ENCODE assay signal across 12 cellular contexts in the genomic region with DNA sequence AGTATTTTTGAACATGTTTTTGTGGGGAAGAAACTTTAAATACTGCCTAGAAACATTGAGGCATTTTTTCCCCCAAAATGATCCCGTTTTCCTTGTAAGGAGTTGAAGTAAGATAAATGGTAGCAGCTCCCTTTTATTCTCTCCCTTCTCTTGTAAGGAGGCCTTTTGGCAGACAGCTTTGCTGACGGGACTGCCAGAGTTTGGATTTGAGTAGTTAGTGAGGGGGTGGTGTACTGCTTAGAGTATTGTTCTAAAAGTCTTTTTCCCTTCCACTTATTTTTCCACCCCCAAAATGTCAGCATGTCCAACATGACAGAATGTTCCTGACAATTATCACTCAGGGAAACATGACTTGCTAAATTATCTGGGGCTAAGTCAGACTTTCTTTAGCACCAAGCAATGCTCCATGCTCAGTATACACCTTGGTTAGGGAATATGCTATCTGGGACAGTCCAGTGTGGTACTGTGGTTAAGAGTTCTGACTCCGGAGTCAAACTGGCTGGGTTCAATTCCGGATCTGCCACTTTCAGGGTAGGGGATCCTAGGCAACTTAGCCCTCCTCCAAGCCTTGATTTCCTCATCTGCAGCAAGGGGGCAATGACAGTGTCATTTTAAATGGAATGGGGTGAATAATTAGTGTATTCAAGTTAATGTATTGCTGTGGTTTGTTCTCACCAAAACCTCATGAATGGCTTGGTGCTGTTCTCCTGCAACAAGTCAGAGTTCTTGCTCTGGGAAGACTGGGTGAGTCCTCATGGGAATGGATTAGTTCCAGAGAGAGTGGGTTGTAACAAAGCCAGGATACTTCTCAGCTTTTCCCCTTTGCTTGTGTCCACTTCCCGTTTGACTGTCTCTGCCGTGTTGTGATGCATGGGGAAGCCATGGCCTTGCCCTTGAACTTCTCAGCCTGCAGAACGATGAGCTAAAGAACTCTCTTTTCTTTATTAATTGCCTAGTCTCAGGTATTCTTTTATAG.
A peak's percentile ranks its signal among the peaks of the same experiment; 100 is the strongest.
DNase-seq lines count a peak whose midpoint lies in the region; ATAC-seq and TF ChIP-seq lines count a peak whose summit lies in the region.
"Had no signal": no experiment of that assay in that cellular context is flagged by ENCODE, and none has a peak within 500 bp of the region (broad histone marks: within the 10 kb centered on the region; RNA-seq: fewer than 3 reads in every experiment).

No MANE protein-coding gene starts in this region.

- H3K27me3 Mint-ChIP-seq in HFFc6 (ENCODE audit: insufficient read depth): no peaks in the 10 kb centered on the region

- WGBS in right lobe of liver (ENCODE audit: insufficient coverage, low coverage, low lambda C conversion rate, missing lambda C conversion rate): 41% methylated on average over 7 of the region's 7 CpGs

- DNase-seq in HFFc6 (no peak), cardiac fibroblast (ENCODE audit: low read depth in 2 of 2) (peak; percentile 47 to 66), right lobe of liver (no peak), COR-L47 (lab: John Stamatoyannopoulos, UW) (no peak)
- DNase-seq in central memory CD4-positive, alpha-beta T cell: no peak
- DNase-seq in activated CD8-positive, alpha-beta memory T cell treated with anti-CD3 and anti-CD28 coated beads for 24 hours: no peak
- DNase-seq: NCI-H1436, NCI-H748 treated with DMSO at 0.1 percent for 48 hours had no signal

- H3K27me3 ChIP-seq in right lobe of liver (no peaks in the 10 kb centered on the region), subcutaneous abdominal adipose tissue (ENCODE audit: control insufficient read depth in 5 of 5, insufficient read depth in 4 of 5, low read length in 5 of 5) (no peaks in the 10 kb centered on the region)
- H3K27me3 ChIP-seq: BLaER1 had no signal

- H3K4me3 ChIP-seq in cardiac fibroblast (replicated peaks in 1 of 2; ENCODE audit: low read depth in 2 of 2, low read length in 2 of 2) (no peak overlapping the region), right lobe of liver (no peak overlapping the region), subcutaneous abdominal adipose tissue (ENCODE audit: low read depth in 1 of 5, low read length in 5 of 5) (no peak overlapping the region)
- H3K4me3 ChIP-seq: BLaER1, prostate gland had no signal

- no peaks in the 10 kb centered on the region for H3K4me1 ChIP-seq in right lobe of liver
- peaks cover 6 to 42% (median 24%) of the 10 kb centered on the region in 5 donors for H3K4me1 ChIP-seq in subcutaneous abdominal adipose tissue (ENCODE audit: control insufficient read depth in 5 of 5, insufficient read depth in 5 of 5, low read length in 5 of 5)

- H3K9me3 ChIP-seq in right lobe of liver (no peaks in the 10 kb centered on the region), subcutaneous abdominal adipose tissue (ENCODE audit: control insufficient read depth in 5 of 5, low read length in 5 of 5) (no peaks in the 10 kb centered on the region)
- H3K9me3 ChIP-seq: prostate gland had no signal

- H3K9ac ChIP-seq in subcutaneous abdominal adipose tissue (ENCODE audit: low read length in 5 of 5): no peak overlapping the region
- H3K9ac ChIP-seq: BLaER1 had no signal

- no peaks in the 10 kb centered on the region for H3K36me3 Mint-ChIP-seq in HFFc6 (ENCODE audit: low read depth)

- H3K4me3 Mint-ChIP-seq in HFFc6: no peak overlapping the region

- H3K27ac ChIP-seq in right lobe of liver: peak overlapping the region in 1 of 3 donors; percentile 1
- peak overlapping the region; percentile 31 for H3K27ac ChIP-seq in subcutaneous abdominal adipose tissue (ENCODE audit: low read depth, low read length)
- H3K27ac ChIP-seq: BLaER1, prostate gland had no signal

- no peaks in the 10 kb centered on the region for H3K9me3 Mint-ChIP-seq in HFFc6

- H3K36me3 ChIP-seq in right lobe of liver (no peaks in the 10 kb centered on the region), subcutaneous abdominal adipose tissue (ENCODE audit: control insufficient read depth in 5 of 5, insufficient read depth in 5 of 5, low read length in 5 of 5) (no peaks in the 10 kb centered on the region)
- H3K36me3 ChIP-seq: BLaER1, prostate gland had no signal

- TF ChIP-seq POLR2A in right lobe of liver (IDR thresholded peaks at IDR 0.05): no peak

- peak overlapping the region; percentile 88 for H3K27ac Mint-ChIP-seq in HFFc6

- intact Hi-C loops in right lobe of liver (cut with DNase I): no loop called here

- ATAC-seq in right lobe of liver (peak; percentile 52 to 68 (median 58)), HG02678 (IDR thresholded peaks at IDR 0.05; ENCODE audit: unreplicated experiment) (no peak)

- TF ChIP-seq CTCF in HFFc6 (IDR thresholded peaks at IDR 0.05): no peak
- no peak for TF ChIP-seq CTCF in cardiac fibroblast (IDR thresholded peaks at IDR 0.05; ENCODE audit: low read depth, low read length)
- no peak for TF ChIP-seq CTCF in right lobe of liver (IDR thresholded peaks at IDR 0.05)

- H3K4me1 Mint-ChIP-seq in HFFc6 (ENCODE audit: low read depth): peaks cover 61% of the 10 kb centered on the region

Comparison
In these comparisons a context has a peak if more than half of its experiments do, and no peak if none do; other contexts are left out.
1. DNase-seq: peak in cardiac fibroblast (2 of 2); none in HFFc6 (single experiment), right lobe of liver (0 of 3), COR-L47 (single experiment), central memory CD4-positive, alpha-beta T cell (single experiment) and activated CD8-positive, alpha-beta memory T cell treated with anti-CD3 and anti-CD28 coated beads for 24 hours (single experiment).